Comparison of ENCODE assay signal across 8 cellular contexts in genomic region chr9:137461663-137462395, GRCh38. TPM values are rescaled to one million over a fixed set of nuclear protein-coding genes. Genes with fewer than 3 reads are reported as not detected.
DNase-seq lines count a peak whose midpoint lies in the region; ATAC-seq and TF ChIP-seq lines count a peak whose summit lies in the region.

No MANE protein-coding gene starts in this region.

- peaks cover 0 to 6% of the 10 kb centered on the region in 2 donors for H3K36me3 Mint-ChIP-seq in stimulated activated naive B cell treated with anti-CD40 and anti-IgM and Interleukin-4, amounts not matched to agents 10 μg/mL and 1 μg/mL and 100 μg/mL, for 72 hours

- H3K27ac ChIP-seq in right lobe of liver (no peak overlapping the region), mammary epithelial cell (ENCODE audit: insufficient read depth, low read depth, low read length) (no peak overlapping the region)

- H3K36me3 ChIP-seq in right lobe of liver (no peaks in the 10 kb centered on the region), mammary epithelial cell (ENCODE audit: insufficient read depth, low read length) (no peaks in the 10 kb centered on the region)

- no TSS peak for BruUV-seq in mammary epithelial cell (replicated peaks; lab: Mats Ljungman, UMichigan)

- no peaks in the 10 kb centered on the region for H3K27me3 Mint-ChIP-seq in stimulated activated naive B cell treated with anti-CD40 and anti-IgM and Interleukin-4, amounts not matched to agents 10 μg/mL and 1 μg/mL and 100 μg/mL, for 72 hours

- H4K20me1 ChIP-seq in mammary epithelial cell (ENCODE audit: insufficient read depth, low read length) = no peaks in the 10 kb centered on the region

- intact Hi-C loops in right lobe of liver (cut with DNase I) = no loop called here
- intact Hi-C loops in mammary epithelial cell (cut with micrococcal nuclease) = no loop called here

- peak; percentile 22 for DNase-seq in AG10803 (ENCODE audit: low read depth)
- DNase-seq in OCI-M1 (lab: John Stamatoyannopoulos, UW) = peak; percentile 62
- DNase-seq in activated naive CD4-positive, alpha-beta T cell treated with Interleukin-2 at 50 U/mL for 16 hours = peak; percentile 69
- DNase-seq in right lobe of liver = peak; percentile 49 to 68 (median 51)
- peak; percentile 86 for DNase-seq in stimulated activated naive B cell treated with anti-CD40 and anti-IgM and Interleukin-4, amounts not matched to agents 10 μg/mL and 1 μg/mL and 100 μg/mL, for 72 hours
- no peak for DNase-seq in mammary epithelial cell
- no peak for DNase-seq in Ammon's horn (ENCODE audit: low spot score)

- in situ Hi-C loops in mammary epithelial cell (cut with MboI; ENCODE audit: low sequenced_read_pairs in 2 of 2) = no loop called here

- H3K27me3 ChIP-seq in right lobe of liver (no peaks in the 10 kb centered on the region), mammary epithelial cell (ENCODE audit: insufficient read depth, low read length) (no peaks in the 10 kb centered on the region)

- WGBS in right lobe of liver (ENCODE audit: insufficient coverage, low coverage, low lambda C conversion rate, missing lambda C conversion rate) = 100% methylated on average over 1 of the region's 52 CpGs
- 72% methylated on average over 17 of the region's 52 CpGs for WGBS in mammary epithelial cell (ENCODE audit: low coverage, missing lambda C conversion rate)

- H3K4me1 Mint-ChIP-seq in stimulated activated naive B cell treated with anti-CD40 and anti-IgM and Interleukin-4, amounts not matched to agents 10 μg/mL and 1 μg/mL and 100 μg/mL, for 72 hours = peaks cover 16 to 25% of the 10 kb centered on the region in 2 donors

- H3K4me3 Mint-ChIP-seq in stimulated activated naive B cell treated with anti-CD40 and anti-IgM and Interleukin-4, amounts not matched to agents 10 μg/mL and 1 μg/mL and 100 μg/mL, for 72 hours = peak overlapping the region; percentile 63 to 82

- dilution Hi-C loops in mammary epithelial cell (cut with HindIII; ENCODE audit: low sequenced_read_pairs) = no loop called here

- H3K9ac ChIP-seq in mammary epithelial cell (ENCODE audit: insufficient read depth, low read length) = no peak overlapping the region

- no peak for TF ChIP-seq CTCF in AG10803 (conservative IDR thresholded peaks at IDR 0.05; ENCODE audit: low read length)
- no peak for TF ChIP-seq CTCF in right lobe of liver (IDR thresholded peaks at IDR 0.05)
- no peak for TF ChIP-seq CTCF in mammary epithelial cell (conservative IDR thresholded peaks at IDR 0.05 in 1 of 2, IDR thresholded peaks at IDR 0.05 in 1 of 2; ENCODE audit: extremely low read depth in 1 of 2, insufficient read depth in 1 of 2, low read depth in 1 of 2, low read length in 2 of 2)

- H3K4me1 ChIP-seq in right lobe of liver = peaks cover 0 to 10% (median 0%) of the 10 kb centered on the region in 4 donors
- H3K4me1 ChIP-seq in mammary epithelial cell (ENCODE audit: insufficient read depth, low read length) = peaks cover 11% of the 10 kb centered on the region

- peak overlapping the region; percentile 89 for H3K27ac Mint-ChIP-seq in stimulated activated naive B cell treated with anti-CD40 and anti-IgM and Interleukin-4, amounts not matched to agents 10 μg/mL and 1 μg/mL and 100 μg/mL, for 72 hours

- TF ChIP-seq POLR2A in right lobe of liver (IDR thresholded peaks at IDR 0.05) = no peak

- H3K9me3 Mint-ChIP-seq in stimulated activated naive B cell treated with anti-CD40 and anti-IgM and Interleukin-4, amounts not matched to agents 10 μg/mL and 1 μg/mL and 100 μg/mL, for 72 hours = no peaks in the 10 kb centered on the region

- no peak overlapping the region for H3K4me2 ChIP-seq in mammary epithelial cell (ENCODE audit: insufficient read depth, low read depth, low read length)

- ATAC-seq in GM21717 (IDR thresholded peaks at IDR 0.05; ENCODE audit: unreplicated experiment) (peak; percentile 35), right lobe of liver (peak in 1 of 4 donors; percentile 2)
- peak; percentile 82 for ATAC-seq in stimulated activated naive B cell treated with anti-CD40 and anti-IgM and Interleukin-4, amounts not matched to agents 10 μg/mL and 1 μg/mL and 100 μg/mL, for 72 hours (replicated peaks)

- H2AFZ ChIP-seq in mammary epithelial cell (ENCODE audit: low read depth, low read length) = no peak overlapping the region

- CTCF ChIA-PET in mammary epithelial cell (lab: Charles Lee; ENCODE audit: low non-redundant PET) = no interaction called here

- H3K9me3 ChIP-seq in right lobe of liver (no peaks in the 10 kb centered on the region), mammary epithelial cell (replicated peaks; ENCODE audit: insufficient read depth, low read length) (no peaks in the 10 kb centered on the region)

- H3K4me3 ChIP-seq in AG10803 (ENCODE audit: low read length) (no peak overlapping the region), right lobe of liver (no peak overlapping the region), mammary epithelial cell (replicated peaks in 1 of 3; ENCODE audit: insufficient read depth in 1 of 3, low read depth in 2 of 3, low read length in 3 of 3) (no peak overlapping the region)

- peaks cover 8% of the 10 kb centered on the region for H3K79me2 ChIP-seq in mammary epithelial cell (ENCODE audit: insufficient read depth, low read length)

RNA-seq across cellular contexts. Expression of gene NSMF, which starts 2.7 kb away (rescaled TPM):
- total RNA-seq in right lobe of liver (10 to 100 TPM; 15.6 to 55.4 (median 20.1) TPM), mammary epithelial cell (10 to 100 TPM; 29.7 to 42.0 TPM)
- polyA plus RNA-seq in mammary epithelial cell = 28.2 TPM
- polyA minus RNA-seq in mammary epithelial cell = 35.2 TPM

RNA-seq across cellular contexts. Expression of gene ENTPD8, which starts 20.7 kb away (rescaled TPM):
- total RNA-seq in right lobe of liver (10 to 100 TPM in 2 of 6 experiments, 1 to 10 TPM in 4; 3.3 to 11.5 (median 7.5) TPM), mammary epithelial cell (under 1 TPM in 1 of 2 donors, not detected in 1; 0.83 TPM)
- 0.02 TPM for polyA plus RNA-seq in mammary epithelial cell
- polyA minus RNA-seq in mammary epithelial cell = not detected

RNA-seq across cellular contexts. Expression of gene NOXA1, which starts 38.6 kb away (rescaled TPM):
- total RNA-seq in right lobe of liver = 1 to 10 TPM; 4.7 to 8.0 (median 5.7) TPM
- total RNA-seq in mammary epithelial cell = 1 to 10 TPM in 1 of 2 donors, under 1 TPM in 1; 0.82 to 2.0 TPM
- 0.18 TPM for polyA plus RNA-seq in mammary epithelial cell
- polyA minus RNA-seq in mammary epithelial cell = not detected

RNA-seq across cellular contexts. Expression of gene EXD3, which starts 38.9 kb away (rescaled TPM):
- total RNA-seq in right lobe of liver (10 to 100 TPM in 3 of 6 experiments, 1 to 10 TPM in 3; 3.3 to 14.4 (median 10.6) TPM), mammary epithelial cell (10 to 100 TPM in 1 of 2 donors, 1 to 10 TPM in 1; 9.1 to 10.8 TPM)
- 3.2 TPM for polyA plus RNA-seq in mammary epithelial cell
- polyA minus RNA-seq in mammary epithelial cell = 0.31 TPM

Comparison
In these comparisons a context has a peak if more than half of its experiments do, and no peak if none do; other contexts are left out.
1. DNase-seq: peak in AG10803 (single experiment), OCI-M1 (single experiment), activated naive CD4-positive, alpha-beta T cell treated with Interleukin-2 at 50 U/mL for 16 hours (single experiment), right lobe of liver (3 of 3) and stimulated activated naive B cell treated with anti-CD40 and anti-IgM and Interleukin-4, amounts not matched to agents 10 μg/mL and 1 μg/mL and 100 μg/mL, for 72 hours (single experiment); none in mammary epithelial cell (single experiment) and Ammon's horn (single experiment).